5 cellular contexts compared by ENCODE assay signal in genomic region chrX:69510914-69511513, GRCh38. TPM values are rescaled to one million over a fixed set of nuclear protein-coding genes. Genes with fewer than 3 reads are reported as not detected.
"Had no signal": no experiment of that assay in that cellular context is flagged by ENCODE, and none has a peak within 500 bp of the region (broad histone marks: within the 10 kb centered on the region; RNA-seq: fewer than 3 reads in every experiment).

No MANE protein-coding gene starts in this region.

- DNase-seq: GM23248, GOT3, H7, IMR-90 had no signal

- H3K27ac ChIP-seq: GM23248 had no signal

- H3K9me3 ChIP-seq: HAP-1 had no signal

- H3K9ac ChIP-seq: GM23248 had no signal

- H3K4me3 ChIP-seq: GM23248, HAP-1 had no signal

- H2AFZ ChIP-seq: GM23248 had no signal

RNA-seq across cellular contexts. Expression of gene NALF2, which starts 6.9 kb away (rescaled TPM):
- total RNA-seq: GM23248, IMR-90 had no signal
- polyA plus RNA-seq: GM23248, IMR-90 had no signal
